In genomic region chr12:2163172-2163927, GRCh38 we compare ENCODE assay signal across 13 cellular contexts.
DNase-seq lines count a peak whose midpoint lies in the region; ATAC-seq and TF ChIP-seq lines count a peak whose summit lies in the region.
"Had no signal": no experiment of that assay in that cellular context is flagged by ENCODE, and none has a peak within 500 bp of the region (broad histone marks: within the 10 kb centered on the region; RNA-seq: fewer than 3 reads in every experiment).

No MANE protein-coding gene starts in this region.

- 43 to 50% methylated on average over 16 of the region's 16 CpGs for WGBS in lower leg skin, 2 donors
- WGBS in suprapubic skin, result 34% methylated on average over 16 of the region's 16 CpGs

- H3K9me3 ChIP-seq in suprapubic skin (no peaks in the 10 kb centered on the region), BE2C (no peaks in the 10 kb centered on the region)

- H3K27me3 ChIP-seq in suprapubic skin (no peaks in the 10 kb centered on the region), H7 (ENCODE audit: control insufficient read depth, insufficient read depth, low read length) (no peaks in the 10 kb centered on the region), BE2C (no peaks in the 10 kb centered on the region)

- ATAC-seq in activated T-helper 17 cell treated with anti-CD3 and anti-CD28 coated beads, Interleukin-2, amount 50 U/mL, for 72 hours (replicated peaks), result no peak

- H3K4me3 ChIP-seq in lower leg skin (ENCODE audit: low read depth, poor library complexity, severe bottlenecking) (no peak overlapping the region), suprapubic skin (no peak overlapping the region), H7 (ENCODE audit: insufficient read depth, low read depth, low read length) (no peak overlapping the region), BE2C (ENCODE audit: low read depth, low read length) (no peak overlapping the region)
- H3K4me3 ChIP-seq: skin epidermis had no signal

- no peak overlapping the region for H3K4me3 Mint-ChIP-seq in activated T-helper 17 cell treated with anti-CD3 and anti-CD28 coated beads, Interleukin-2, amount 50 U/mL, for 72 hours
- H3K4me3 Mint-ChIP-seq in activated naive CD4-positive, alpha-beta T cell treated with anti-CD3 and anti-CD28 coated beads for 36 hours, result no peak overlapping the region
- H3K4me3 Mint-ChIP-seq: stimulated activated naive CD8-positive, alpha-beta T cell treated with anti-CD3 and anti-CD28 coated beads, Interleukin-15, Interleukin-2, amounts not matched to agents 100 ng/mL and 50 ng/mL, for 24 hours had no signal

- CTCF ChIA-PET in activated naive CD4-positive, alpha-beta T cell treated with anti-CD3 and anti-CD28 coated beads for 36 hours (lab: Charles Lee), result interaction anchor here (0.6 kb wide), 1 partner anchor 197 kb away, joined by 7 read pairs; no protein-coding TSS in a partner anchor

- DNase-seq in HS-5 (ENCODE audit: low read depth) (peak; percentile 45), dermis blood vessel endothelial cell (peak; percentile 26), lower leg skin (ENCODE audit: low spot score in 2 of 2) (peak; percentile 59 to 91), suprapubic skin (ENCODE audit: low spot score in 2 of 2) (peak; percentile 84 to 85), H7 (no peak), BE2C (no peak)
- DNase-seq in activated naive CD4-positive, alpha-beta T cell treated with anti-CD3 and anti-CD28 coated beads for 36 hours, result no peak
- DNase-seq: activated naive CD4-positive, alpha-beta T cell treated with Interleukin-2 at 50 U/mL for 16 hours; DMS79; Kasumi-1 had no signal

- no peak overlapping the region for H3K27ac Mint-ChIP-seq in activated T-helper 17 cell treated with anti-CD3 and anti-CD28 coated beads, Interleukin-2, amount 50 U/mL, for 72 hours
- H3K27ac Mint-ChIP-seq in activated naive CD4-positive, alpha-beta T cell treated with anti-CD3 and anti-CD28 coated beads for 36 hours, result no peak overlapping the region
- H3K27ac Mint-ChIP-seq: stimulated activated naive CD8-positive, alpha-beta T cell treated with anti-CD3 and anti-CD28 coated beads, Interleukin-15, Interleukin-2, amounts not matched to agents 100 ng/mL and 50 ng/mL, for 24 hours had no signal

- no peak overlapping the region for H3K27ac ChIP-seq in suprapubic skin

- intact Hi-C loops in lower leg skin (cut with DNase I; ENCODE audit: low total_unique reads), result no loop called here
- intact Hi-C loops in activated naive CD4-positive, alpha-beta T cell treated with anti-CD3 and anti-CD28 coated beads for 36 hours (cut with micrococcal nuclease), result no loop called here

- H3K4me1 ChIP-seq in suprapubic skin (peaks cover 26% of the 10 kb centered on the region), BE2C (no peaks in the 10 kb centered on the region)

- H3K4me1 Mint-ChIP-seq in activated T-helper 17 cell treated with anti-CD3 and anti-CD28 coated beads, Interleukin-2, amount 50 U/mL, for 72 hours, result no peaks in the 10 kb centered on the region
- H3K4me1 Mint-ChIP-seq in activated naive CD4-positive, alpha-beta T cell treated with anti-CD3 and anti-CD28 coated beads for 36 hours (ENCODE audit: low read depth), result no peaks in the 10 kb centered on the region

- H3K36me3 ChIP-seq in suprapubic skin (no peaks in the 10 kb centered on the region), H7 (replicated peaks; ENCODE audit: control insufficient read depth, insufficient read depth, low read length) (no peaks in the 10 kb centered on the region), BE2C (no peaks in the 10 kb centered on the region)

- peaks cover 21% of the 10 kb centered on the region for H3K27me3 Mint-ChIP-seq in activated T-helper 17 cell treated with anti-CD3 and anti-CD28 coated beads, Interleukin-2, amount 50 U/mL, for 72 hours
- peaks cover 4% of the 10 kb centered on the region for H3K27me3 Mint-ChIP-seq in activated naive CD4-positive, alpha-beta T cell treated with anti-CD3 and anti-CD28 coated beads for 36 hours (ENCODE audit: low read depth)

- H3K36me3 Mint-ChIP-seq in activated T-helper 17 cell treated with anti-CD3 and anti-CD28 coated beads, Interleukin-2, amount 50 U/mL, for 72 hours (ENCODE audit: low read depth), result no peaks in the 10 kb centered on the region
- H3K36me3 Mint-ChIP-seq in activated naive CD4-positive, alpha-beta T cell treated with anti-CD3 and anti-CD28 coated beads for 36 hours (ENCODE audit: low read depth), result no peaks in the 10 kb centered on the region

- TF ChIP-seq POLR2A in lower leg skin (IDR thresholded peaks at IDR 0.05) (no peak), suprapubic skin (IDR thresholded peaks at IDR 0.05) (no peak)

- peaks cover 21% of the 10 kb centered on the region for H3K9me3 Mint-ChIP-seq in activated T-helper 17 cell treated with anti-CD3 and anti-CD28 coated beads, Interleukin-2, amount 50 U/mL, for 72 hours
- H3K9me3 Mint-ChIP-seq in activated naive CD4-positive, alpha-beta T cell treated with anti-CD3 and anti-CD28 coated beads for 36 hours, result peaks cover 18% of the 10 kb centered on the region

- no peak for TF ChIP-seq CTCF in lower leg skin (IDR thresholded peaks at IDR 0.05)
- TF ChIP-seq CTCF in suprapubic skin (IDR thresholded peaks at IDR 0.05), result no peak
- TF ChIP-seq CTCF in BE2C (IDR thresholded peaks at IDR 0.05; ENCODE audit: low read depth, low read length), result no peak

- no peak for TF ChIP-seq EP300 in suprapubic skin (IDR thresholded peaks at IDR 0.05)

Comparison
In these comparisons a context has a peak if more than half of its experiments do, and no peak if none do; other contexts are left out.
1. DNase-seq: peak in HS-5 (single experiment), dermis blood vessel endothelial cell (single experiment), lower leg skin (2 of 2) and suprapubic skin (2 of 2); none in H7 (single experiment), activated naive CD4-positive, alpha-beta T cell treated with anti-CD3 and anti-CD28 coated beads for 36 hours (single experiment) and BE2C (single experiment).